In genomic region chr22:22710719-22711531, GRCh38 we compare ENCODE assay signal across 7 cellular contexts.
DNase-seq lines count a peak whose midpoint lies in the region; ATAC-seq and TF ChIP-seq lines count a peak whose summit lies in the region.

No MANE protein-coding gene starts in this region.

- no peak overlapping the region for H3K27ac Mint-ChIP-seq in activated CD8-positive, alpha-beta T cell treated with anti-CD3 and anti-CD28 coated beads for 36 hours
- H3K27ac Mint-ChIP-seq in naive B cell: peak overlapping the region; percentile 32 to 93 (median 75)

- no peak overlapping the region for H3K4me3 ChIP-seq in MG63

- H3K9me3 ChIP-seq in MG63: no peaks in the 10 kb centered on the region

- H3K4me3 Mint-ChIP-seq in activated CD8-positive, alpha-beta T cell treated with anti-CD3 and anti-CD28 coated beads for 36 hours: no peak overlapping the region
- H3K4me3 Mint-ChIP-seq in naive B cell: peak overlapping the region in 6 of 8 donors; percentile 26 to 78 (median 49)

- peak; percentile 90 for TF ChIP-seq CTCF in GM10248 (IDR thresholded peaks at IDR 0.05; ENCODE audit: control extremely low read depth, extremely low read depth, low read depth, missing control alignments)
- TF ChIP-seq CTCF in activated CD8-positive, alpha-beta T cell treated with anti-CD3 and anti-CD28 coated beads for 36 hours (IDR thresholded peaks at IDR 0.05): peak; percentile 97

- intact Hi-C loops in activated CD8-positive, alpha-beta T cell treated with anti-CD3 and anti-CD28 coated beads for 36 hours (cut with micrococcal nuclease): loop anchor here (2.0 kb wide), 1 partner anchor 38 kb away; no protein-coding TSS in a partner anchor

- ATAC-seq in activated CD8-positive, alpha-beta T cell treated with anti-CD3 and anti-CD28 coated beads for 36 hours: peak; percentile 85
- ATAC-seq in naive B cell (ENCODE audit: low read depth in 2 of 2): peak; percentile 35 to 58
- ATAC-seq in GM18909 (IDR thresholded peaks at IDR 0.05; ENCODE audit: poor library complexity, unreplicated experiment): no peak

- CTCF ChIA-PET in GM10248 (lab: Yijun Ruan, JAX): interaction anchor here (1.4 to 6.2 kb wide), 10 partner anchors 8 to 186 kb away, joined by 4 to 50 read pairs (median 12); no protein-coding TSS in a partner anchor
- CTCF ChIA-PET in activated CD8-positive, alpha-beta T cell treated with anti-CD3 and anti-CD28 coated beads for 36 hours (lab: Charles Lee): interaction anchor here (1.1 to 2.3 kb wide), 12 partner anchors 8 to 173 kb away, joined by 3 to 29 read pairs (median 6); no protein-coding TSS in a partner anchor

- no peaks in the 10 kb centered on the region for H3K27me3 ChIP-seq in MG63

- H3K36me3 Mint-ChIP-seq in activated CD8-positive, alpha-beta T cell treated with anti-CD3 and anti-CD28 coated beads for 36 hours (ENCODE audit: low read depth): no peaks in the 10 kb centered on the region
- H3K36me3 Mint-ChIP-seq in naive B cell: no peaks in the 10 kb centered on the region

- no peaks in the 10 kb centered on the region for H3K4me1 Mint-ChIP-seq in activated CD8-positive, alpha-beta T cell treated with anti-CD3 and anti-CD28 coated beads for 36 hours (ENCODE audit: low read depth)
- H3K4me1 Mint-ChIP-seq in naive B cell: peaks cover 38 to 61% (median 58%) of the 10 kb centered on the region in 3 donors

- H3K27me3 Mint-ChIP-seq in activated CD8-positive, alpha-beta T cell treated with anti-CD3 and anti-CD28 coated beads for 36 hours: no peaks in the 10 kb centered on the region
- H3K27me3 Mint-ChIP-seq in naive B cell: no peaks in the 10 kb centered on the region

- DNase-seq in GM10248 (ENCODE audit: extremely low spot score) (peak; percentile 71), MG63 (peak; percentile 41), naive B cell (peak; percentile 73)
- peak; percentile 85 for DNase-seq in activated CD8-positive, alpha-beta T cell treated with anti-CD3 and anti-CD28 coated beads for 36 hours
- peak; percentile 70 for DNase-seq in effector CD8-positive, alpha-beta T cell (lab: John Stamatoyannopoulos, UW)
- DNase-seq in stimulated activated naive CD4-positive, alpha-beta T cell (lab: John Stamatoyannopoulos, UW): peak; percentile 6 to 79 (median 66)

- H3K36me3 ChIP-seq in MG63: no peaks in the 10 kb centered on the region

- POLR2A ChIA-PET in GM10248 (lab: Yijun Ruan, JAX): no interaction called here
- POLR2A ChIA-PET in activated CD8-positive, alpha-beta T cell treated with anti-CD3 and anti-CD28 coated beads for 36 hours (lab: Charles Lee): no interaction called here

- H3K9me3 Mint-ChIP-seq in activated CD8-positive, alpha-beta T cell treated with anti-CD3 and anti-CD28 coated beads for 36 hours: no peaks in the 10 kb centered on the region
- H3K9me3 Mint-ChIP-seq in naive B cell: no peaks in the 10 kb centered on the region
